In genomic region chr13:52450012-52450792, GRCh38 we compare ENCODE assay signal across 1 cellular context.
TF ChIP-seq lines count a peak whose summit lies in the region.

Gene VPS36, minus strand, starts transcription at chr13:52450634. Its CDS starts 40 bp downstream, at chr13:52450594.

TF ChIP-seq in H1, 55 proteins besides CTCF, POLR2A, EP300 and RAD21:
- TF ChIP-seq TCF12 (IDR thresholded peaks at IDR 0.05; ENCODE audit: low read depth, low read length) (0 out of 2 replicates have a peak, but pooled peaks have one; percentile 27), PHF8 (conservative IDR thresholded peaks at IDR 0.05; ENCODE audit: low read depth, low read length) (peak; percentile 96), SIN3A (conservative IDR thresholded peaks at IDR 0.05 in 1 of 2, IDR thresholded peaks at IDR 0.05 in 1 of 2; ENCODE audit: low read depth in 1 of 2, low read length in 2 of 2) (peak in 1 of 2 experiments; percentile 53; a peak in 2 of 4 replicates), BACH1 (IDR thresholded peaks at IDR 0.05; ENCODE audit: low read length) (no peak), YY1 (IDR thresholded peaks at IDR 0.05; ENCODE audit: low read depth, low read length) (peak; percentile 93), CHD7 (IDR thresholded peaks at IDR 0.05; ENCODE audit: insufficient replicate concordance, low read length) (no peak), CREB1 (IDR thresholded peaks at IDR 0.05) (peak; percentile 69), SP2 (IDR thresholded peaks at IDR 0.05; ENCODE audit: low read length) (no peak), CTBP2 (IDR thresholded peaks at IDR 0.05; ENCODE audit: borderline replicate concordance, insufficient read depth, insufficient read length, low read length) (peak; percentile 33), ATF2 (IDR thresholded peaks at IDR 0.05; ENCODE audit: low read length) (no peak), TAF1 (IDR thresholded peaks at IDR 0.05; ENCODE audit: low read depth, low read length) (peak; percentile 56), RNF2 (IDR thresholded peaks at IDR 0.05; ENCODE audit: borderline replicate concordance, low read depth, low read length, missing control alignments, poor library complexity, severe bottlenecking) (no peak), GTF2F1 (IDR thresholded peaks at IDR 0.05; ENCODE audit: borderline replicate concordance, low read depth, low read length) (no peak), NANOG (IDR thresholded peaks at IDR 0.05; ENCODE audit: insufficient read depth, low read depth, low read length, poor library complexity, severe bottlenecking) (peak; percentile 55), POU5F1 (IDR thresholded peaks at IDR 0.05; ENCODE audit: low read depth, low read length) (no peak), JUND (IDR thresholded peaks at IDR 0.05; ENCODE audit: low read length) (0 out of 2 replicates have a peak, but pooled peaks have one; percentile 4), POLR2AphosphoS5 (IDR thresholded peaks at IDR 0.05; ENCODE audit: low read depth, low read length) (peak; percentile 83), TEAD4 (IDR thresholded peaks at IDR 0.05; ENCODE audit: low read depth, low read length) (peak; percentile 20), RBBP5 (IDR thresholded peaks at IDR 0.05; ENCODE audit: borderline replicate concordance, low read depth, low read length) (peak; percentile 76; the same call in 1 of the 2 replicates), TAF7 (optimal IDR thresholded peaks at IDR 0.05; ENCODE audit: borderline replicate concordance, low read depth, low read length) (peak; percentile 90), RFX5 (IDR thresholded peaks at IDR 0.05; ENCODE audit: borderline replicate concordance, low read depth, low read length) (no peak), SRF (IDR thresholded peaks at IDR 0.05; ENCODE audit: low read depth, low read length) (no peak), TBP (IDR thresholded peaks at IDR 0.05; ENCODE audit: low read depth, low read length) (peak; percentile 37), EZH2 (IDR thresholded peaks at IDR 0.05; ENCODE audit: low read depth, low read length, severe bottlenecking) (no peak), KDM1A (IDR thresholded peaks at IDR 0.05; ENCODE audit: borderline replicate concordance, low read length) (0 out of 2 replicates have a peak, but pooled peaks have one; percentile 13), CBX8 (IDR thresholded peaks at IDR 0.05; ENCODE audit: borderline replicate concordance, low read depth, low read length) (no peak), SUZ12 (IDR thresholded peaks at IDR 0.05; ENCODE audit: low read length) (0 out of 2 replicates have a peak, but pooled peaks have one; percentile 20), MAX (IDR thresholded peaks at IDR 0.05) (peak; percentile 68; the same call in 1 of the 2 replicates), NRF1 (IDR thresholded peaks at IDR 0.05; ENCODE audit: low read depth, low read length) (no peak), E2F6 (IDR thresholded peaks at IDR 0.05) (peak; percentile 29), HDAC6 (IDR thresholded peaks at IDR 0.05; ENCODE audit: low read depth, low read length) (no peak), HDAC2 (IDR thresholded peaks at IDR 0.05; ENCODE audit: borderline replicate concordance in 1 of 2, low read depth in 2 of 2, low read length in 2 of 2) (peak in 1 of 2 experiments; percentile 64; a peak in 1 of 4 replicates), CEBPB (IDR thresholded peaks at IDR 0.05; ENCODE audit: low read depth, low read length) (no peak), ASH2L (IDR thresholded peaks at IDR 0.05; ENCODE audit: low read length) (peak; percentile 92), SP4 (IDR thresholded peaks at IDR 0.05; ENCODE audit: low read length) (0 out of 2 replicates have a peak, but pooled peaks have one; percentile 60), KDM4A (IDR thresholded peaks at IDR 0.05; ENCODE audit: low read depth, low read length, severe bottlenecking) (peak; percentile 94), MAFK (IDR thresholded peaks at IDR 0.05; ENCODE audit: low read depth, low read length) (no peak), GABPA (IDR thresholded peaks at IDR 0.05; ENCODE audit: borderline replicate concordance, insufficient read depth, low read length) (peak; percentile 79; the same call in 1 of the 2 replicates)
